In the genomic region with DNA sequence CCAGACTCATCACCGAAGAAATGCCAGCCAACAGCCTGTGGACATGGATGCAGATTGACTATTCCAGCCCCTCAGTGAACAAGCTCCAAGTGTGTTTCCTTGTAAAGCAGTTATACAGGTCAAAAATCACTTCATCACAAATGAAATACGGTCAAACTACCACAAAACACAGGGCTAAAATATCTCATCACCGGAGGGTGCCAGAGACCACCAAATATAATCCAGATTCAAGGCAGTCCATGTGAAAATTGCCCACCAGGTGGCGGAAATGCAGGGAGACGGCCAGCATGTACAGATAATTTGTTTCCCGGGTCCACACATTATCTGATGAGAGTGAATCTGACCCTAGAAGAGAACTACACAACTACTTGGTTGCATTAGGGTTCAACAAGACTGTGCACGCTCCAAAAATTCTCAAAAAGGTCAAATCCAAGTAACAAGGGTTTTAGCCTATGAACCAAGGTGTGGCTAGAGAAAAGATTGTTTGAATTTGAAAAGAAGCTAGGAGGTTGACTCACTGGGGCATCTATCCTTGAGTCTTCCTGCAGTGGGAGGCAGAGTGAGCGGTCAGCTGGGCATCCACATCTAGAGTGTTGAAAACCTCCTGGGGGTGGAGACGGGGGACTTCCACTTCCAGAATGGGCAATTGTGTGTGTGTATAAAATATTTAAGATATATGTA, we compare ENCODE assay signal across 8 cellular contexts.
DNase-seq lines count a peak whose midpoint lies in the region; ATAC-seq and TF ChIP-seq lines count a peak whose summit lies in the region.

No MANE protein-coding gene starts in this region.

- H3K27ac ChIP-seq in psoas muscle (no peak overlapping the region), aorta (ENCODE audit: low read depth in 1 of 2, low read length in 2 of 2) (no peak overlapping the region)

- TF ChIP-seq CTCF in psoas muscle (IDR thresholded peaks at IDR 0.05): peak; percentile 93

- WGBS in psoas muscle, 3 donors: 20 to 24% (median 20%) methylated on average over 9 of the region's 9 CpGs
- WGBS in aorta, 2 donors: 16 to 23% methylated on average over 9 of the region's 9 CpGs

- H3K27me3 ChIP-seq in psoas muscle (ENCODE audit: insufficient read depth in 3 of 3, low read length in 2 of 3) (peaks cover 0 to 10% (median 0%) of the 10 kb centered on the region in 3 donors), aorta (ENCODE audit: control insufficient read depth in 1 of 2, insufficient read depth in 2 of 2, low read length in 1 of 2) (no peaks in the 10 kb centered on the region)

- no peaks in the 10 kb centered on the region for H3K36me3 ChIP-seq in psoas muscle (ENCODE audit: insufficient read depth in 1 of 2, low read depth in 1 of 2)
- no peaks in the 10 kb centered on the region for H3K36me3 ChIP-seq in aorta (ENCODE audit: control insufficient read depth in 1 of 2, insufficient read depth in 2 of 2, low read length in 1 of 2)

- DNase-seq in DMS114 treated with DMSO at 0.1 percent for 48 hours (lab: John Stamatoyannopoulos, UW; ENCODE audit: unreplicated experiment) (peak; percentile 74), LHCN-M2 (ENCODE audit: low read depth) (peak; percentile 56), SHP77 treated with DMSO at 0.1 percent for 48 hours (lab: John Stamatoyannopoulos, UW) (peak; percentile 25), globus pallidus (ENCODE audit: low spot score) (peak; percentile 86), psoas muscle (peak; percentile 57 to 79), aorta (peak; percentile 78 to 86)
- peak; percentile 66 for DNase-seq in activated naive CD4-positive, alpha-beta T cell treated with Interleukin-2 at 50 U/mL for 16 hours

- intact Hi-C loops in psoas muscle (cut with DNase I) (loop anchor here (1.0 to 10.0 kb wide), 6 partner anchors 112 to 494 kb away; no protein-coding TSS in a partner anchor), aorta (cut with DNase I) (loop anchor here (1.0 to 10.0 kb wide), 4 partner anchors 112 to 428 kb away; no protein-coding TSS in a partner anchor)

- H3K4me3 ChIP-seq in psoas muscle (no peak overlapping the region), aorta (ENCODE audit: low read length in 2 of 2) (no peak overlapping the region)

- H3K9me3 ChIP-seq in psoas muscle (no peaks in the 10 kb centered on the region), aorta (ENCODE audit: control insufficient read depth, low read length) (peaks cover 2% of the 10 kb centered on the region)

- H3K4me1 ChIP-seq in psoas muscle (no peaks in the 10 kb centered on the region), aorta (ENCODE audit: control insufficient read depth in 1 of 2, insufficient read depth in 2 of 2, low read length in 2 of 2) (no peaks in the 10 kb centered on the region)

- peak; percentile 55 to 80 (median 69) for ATAC-seq in psoas muscle
- ATAC-seq in aorta (ENCODE audit: low FRiP score): no peak
- no peak for ATAC-seq in GM21825 (IDR thresholded peaks at IDR 0.05; ENCODE audit: unreplicated experiment)

Comparison
In these comparisons a context has a peak if more than half of its experiments do, and no peak if none do; other contexts are left out.
1. DNase-seq: peak in every context shown above with its lines; median percentile 86 in globus pallidus; 82 in aorta; 74 in DMS114 treated with DMSO at 0.1 percent for 48 hours; 68 in psoas muscle; 66 in activated naive CD4-positive, alpha-beta T cell treated with Interleukin-2 at 50 U/mL for 16 hours; 56 in LHCN-M2; 25 in SHP77 treated with DMSO at 0.1 percent for 48 hours.
2. ATAC-seq: peak in psoas muscle (4 of 4); none in aorta (single experiment) and GM21825 (single experiment).